In genomic region chrX:69493193-69493592, GRCh38 we compare ENCODE assay signal across 8 cellular contexts. TPM values are rescaled to one million over a fixed set of nuclear protein-coding genes. Genes with fewer than 3 reads are reported as not detected.
DNase-seq lines count a peak whose midpoint lies in the region; ATAC-seq and TF ChIP-seq lines count a peak whose summit lies in the region.
"Had no signal": no experiment of that assay in that cellular context is flagged by ENCODE, and none has a peak within 500 bp of the region (broad histone marks: within the 10 kb centered on the region; RNA-seq: fewer than 3 reads in every experiment).

No MANE protein-coding gene starts in this region.

- peaks cover 13% of the 10 kb centered on the region for H3K27me3 Mint-ChIP-seq in WTC11 (ENCODE audit: low read depth)

- no peak overlapping the region for H3K4me3 Mint-ChIP-seq in WTC11
- H3K4me3 Mint-ChIP-seq: T-helper 1 cell treated with Interleukin-12 subunit alpha and Interleukin-12 subunit beta and Interleukin-4 antibody, amounts not matched to agents 30 μg/mL and 1 μg/mL, for 36 hours had no signal

- no peaks in the 10 kb centered on the region for H3K9me3 Mint-ChIP-seq in WTC11
- H3K9me3 Mint-ChIP-seq: T-helper 1 cell treated with Interleukin-12 subunit alpha and Interleukin-12 subunit beta and Interleukin-4 antibody, amounts not matched to agents 30 μg/mL and 1 μg/mL, for 36 hours had no signal

- TF ChIP-seq CTCF in WTC11 (IDR thresholded peaks at IDR 0.05), result peak; percentile 48

- no peaks in the 10 kb centered on the region for H3K4me1 Mint-ChIP-seq in WTC11

- ATAC-seq in HG03354 (IDR thresholded peaks at IDR 0.05; ENCODE audit: poor library complexity, severe bottlenecking, unreplicated experiment), result peak; percentile 51
- peak; percentile 97 for ATAC-seq in WTC11
- no peak for ATAC-seq in stimulated activated naive CD8-positive, alpha-beta T cell treated with anti-CD3 and anti-CD28 coated beads, Interleukin-15, Interleukin-2, amounts not matched to agents 100 U/mL and 50 U/mL, for 24 hours
- ATAC-seq in GM19467 (IDR thresholded peaks at IDR 0.05; ENCODE audit: unreplicated experiment), result no peak

- intact Hi-C loops in head of caudate nucleus (cut with DNase I), result no loop called here

- POLR2A ChIA-PET in WTC11 (lab: Charles Lee), result no interaction called here

- peak; percentile 14 for DNase-seq in GM03348 (ENCODE audit: low spot score)
- DNase-seq in WTC11 (ENCODE audit: low spot score), result peak; percentile 64
- DNase-seq in head of caudate nucleus, result peak in 23 of 42 donors; percentile 16 to 71 (median 33)
- peak; percentile 43 for DNase-seq in stimulated activated naive CD8-positive, alpha-beta T cell treated with anti-CD3 and anti-CD28 coated beads, Interleukin-15, Interleukin-2, amounts not matched to agents 100 U/mL and 50 U/mL, for 24 hours
- DNase-seq in effector CD8-positive, alpha-beta T cell (lab: John Stamatoyannopoulos, UW), result no peak

- CTCF ChIA-PET in WTC11 (lab: Charles Lee), result interaction anchor here (0.7 to 2.7 kb wide), 8 partner anchors 8 to 635 kb away, joined by 3 to 18 read pairs (median 4); partner anchors contain the start of gene NALF2

- H3K27ac Mint-ChIP-seq in WTC11, result no peak overlapping the region
- H3K27ac Mint-ChIP-seq: T-helper 1 cell treated with Interleukin-12 subunit alpha and Interleukin-12 subunit beta and Interleukin-4 antibody, amounts not matched to agents 30 μg/mL and 1 μg/mL, for 36 hours had no signal

- H3K36me3 Mint-ChIP-seq in WTC11, result no peaks in the 10 kb centered on the region

TF ChIP-seq in WTC11, 78 proteins besides CTCF, POLR2A, EP300 and RAD21:
- TF ChIP-seq FOXP4 (CRISPR knock-in tag; IDR thresholded peaks at IDR 0.05), result no peak
- peak; percentile 74 for TF ChIP-seq PRDM15 (CRISPR knock-in tag; IDR thresholded peaks at IDR 0.05)
- peak; percentile 86 for TF ChIP-seq ZNF121 (CRISPR knock-in tag; IDR thresholded peaks at IDR 0.05)

RNA-seq across cellular contexts. Expression of gene NALF2, which starts 10.9 kb away (rescaled TPM):
- 13.1 to 14.0 TPM (median 13.7 TPM) in 3 replicates for total RNA-seq in WTC11 (2021)

Comparison
In these comparisons a context has a peak if more than half of its experiments do, and no peak if none do; other contexts are left out.
1. ATAC-seq: peak in HG03354 (single experiment) and WTC11 (single experiment); none in stimulated activated naive CD8-positive, alpha-beta T cell treated with anti-CD3 and anti-CD28 coated beads, Interleukin-15, Interleukin-2, amounts not matched to agents 100 U/mL and 50 U/mL, for 24 hours (single experiment) and GM19467 (single experiment).